ENCODE assay signal across 1 cellular context in the genomic region with DNA sequence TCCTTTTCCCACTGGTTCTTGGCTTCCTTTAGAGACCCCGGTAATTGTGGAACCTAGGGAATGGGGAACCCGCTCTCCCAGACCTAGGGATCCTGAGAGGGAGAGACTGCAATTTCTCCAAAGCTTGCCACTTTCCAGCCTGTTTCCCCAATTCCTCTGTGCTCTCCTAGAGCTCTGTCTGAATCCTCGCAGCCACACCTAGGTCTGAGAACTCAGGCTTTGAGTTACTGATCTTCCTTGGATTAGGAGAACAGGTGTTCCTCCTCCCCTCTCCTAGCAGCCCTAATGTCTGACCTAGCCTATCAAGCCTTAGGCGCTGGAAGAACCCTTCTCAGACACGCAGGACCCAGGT.
TF ChIP-seq lines count a peak whose summit lies in the region.

No MANE protein-coding gene starts in this region.

TF ChIP-seq in K562, 482 proteins besides CTCF, POLR2A, EP300 and RAD21:
- peak in 1 of 2 experiments; percentile 3; a peak in 1 of 4 replicates for TF ChIP-seq NRF1 (conservative IDR thresholded peaks at IDR 0.05 in 1 of 2, IDR thresholded peaks at IDR 0.05 in 1 of 2)
- TF ChIP-seq SRF (CRISPR knock-in tag; IDR thresholded peaks at IDR 0.05) = no peak
